In genomic region chr19:2374808-2375207, GRCh38 we compare ENCODE assay signal across 26 cellular contexts. TPM values are rescaled to one million over a fixed set of nuclear protein-coding genes. Genes with fewer than 3 reads are reported as not detected.
"Had no signal": no experiment of that assay in that cellular context is flagged by ENCODE, and none has a peak within 500 bp of the region (broad histone marks: within the 10 kb centered on the region; RNA-seq: fewer than 3 reads in every experiment).

No MANE protein-coding gene starts in this region.

- H3K36me3 Mint-ChIP-seq: T-cell had no signal

- H3K4me3 ChIP-seq: esophagus muscularis mucosa, gastroesophageal sphincter, right atrium auricular region, smooth muscle cell, uterus had no signal

- H3K36me3 ChIP-seq: esophagus muscularis mucosa, gastroesophageal sphincter, right atrium auricular region, uterus had no signal

- H3K27me3 ChIP-seq: right atrium auricular region, testis, uterus had no signal

- H3K4me1 ChIP-seq: esophagus muscularis mucosa, gastroesophageal sphincter, right atrium auricular region, testis, uterus had no signal

- H3K27me3 Mint-ChIP-seq: activated CD4-positive, alpha-beta T cell treated with anti-CD3 and anti-CD28 coated beads for 36 hours; activated CD8-positive, alpha-beta memory T cell treated with anti-CD3 and anti-CD28 coated beads, Interleukin-2, amount 10 ng/mL, durations not matched to agents 7 days and 5 days had no signal

- DNase-seq: activated CD4-positive, alpha-beta T cell treated with anti-CD3 and anti-CD28 coated beads for 36 hours; activated CD4-positive, CD25-positive, alpha-beta regulatory T cell; activated CD8-positive, alpha-beta memory T cell treated with anti-CD3 and anti-CD28 coated beads, Interleukin-2, amount 10 ng/mL, durations not matched to agents 7 days and 5 days; activated CD8-positive, alpha-beta T cell treated with anti-CD3 and anti-CD28 coated beads, Interleukin-2, amount 10 ng/mL, durations not matched to agents 7 days and 5 days; activated naive CD4-positive, alpha-beta T cell; activated T-cell treated with anti-CD3 and anti-CD28 coated beads, Interleukin-2, amount 50 U/mL, for 48 hours; effector CD4-positive, alpha-beta T cell; hippocampal formation; left cardiac atrium; mammary epithelial cell; stimulated activated CD4-positive, alpha-beta T cell treated with anti-CD3 and anti-CD28 coated beads, Interleukin-2, amount 100 ng/mL, for 24 hours; stimulated activated naive CD4-positive, alpha-beta T cell treated with Interleukin-2 at 50 U/mL for 16 hours; T-cell; trophoblast cell; uterus had no signal

- H3K9me3 ChIP-seq: testis, uterus had no signal

- H3K27ac Mint-ChIP-seq: activated CD4-positive, alpha-beta T cell treated with anti-CD3 and anti-CD28 coated beads for 36 hours; activated CD8-positive, alpha-beta memory T cell treated with anti-CD3 and anti-CD28 coated beads, Interleukin-2, amount 10 ng/mL, durations not matched to agents 7 days and 5 days; activated CD8-positive, alpha-beta T cell treated with anti-CD3 and anti-CD28 coated beads, Interleukin-2, amount 10 ng/mL, durations not matched to agents 7 days and 5 days; activated naive CD4-positive, alpha-beta T cell treated with anti-CD3 and anti-CD28 coated beads, Interleukin-2, amount 50 U/mL, for 72 hours; T-cell; T-helper 2 cell treated with Interferon-gamma antibody and Interleukin-4, amounts not matched to agents 5 μg/mL and 100 μg/mL, for 36 hours had no signal

- ATAC-seq: activated CD4-positive, alpha-beta T cell treated with anti-CD3 and anti-CD28 coated beads for 36 hours; activated CD8-positive, alpha-beta memory T cell treated with anti-CD3 and anti-CD28 coated beads, Interleukin-2, amount 10 ng/mL, durations not matched to agents 7 days and 5 days; activated CD8-positive, alpha-beta T cell treated with anti-CD3 and anti-CD28 coated beads, Interleukin-2, amount 10 ng/mL, durations not matched to agents 7 days and 5 days; gastroesophageal sphincter; left cardiac atrium; T-cell had no signal

- H3K27ac ChIP-seq: esophagus muscularis mucosa, gastroesophageal sphincter, right atrium auricular region, testis, uterus had no signal

- H3K4me3 Mint-ChIP-seq: activated CD4-positive, alpha-beta T cell treated with anti-CD3 and anti-CD28 coated beads for 36 hours; activated CD8-positive, alpha-beta memory T cell treated with anti-CD3 and anti-CD28 coated beads, Interleukin-2, amount 10 ng/mL, durations not matched to agents 7 days and 5 days; activated CD8-positive, alpha-beta T cell treated with anti-CD3 and anti-CD28 coated beads, Interleukin-2, amount 10 ng/mL, durations not matched to agents 7 days and 5 days; nephron; T-cell; T-helper 2 cell treated with Interferon-gamma antibody and Interleukin-4, amounts not matched to agents 5 μg/mL and 100 μg/mL, for 36 hours had no signal

- H3K4me2 ChIP-seq: smooth muscle cell had no signal

- H3K4me1 Mint-ChIP-seq: activated CD4-positive, alpha-beta T cell treated with anti-CD3 and anti-CD28 coated beads for 36 hours; activated CD8-positive, alpha-beta memory T cell treated with anti-CD3 and anti-CD28 coated beads, Interleukin-2, amount 10 ng/mL, durations not matched to agents 7 days and 5 days had no signal

RNA-seq across cellular contexts. Expression of gene TMPRSS9, which starts 14.7 kb away (rescaled TPM):
- total RNA-seq: activated CD4-positive, alpha-beta T cell treated with anti-CD3 and anti-CD28 coated beads for 36 hours; activated CD8-positive, alpha-beta memory T cell treated with anti-CD3 and anti-CD28 coated beads, Interleukin-2, amount 10 ng/mL, durations not matched to agents 7 days and 5 days; activated CD8-positive, alpha-beta T cell treated with anti-CD3 and anti-CD28 coated beads, Interleukin-2, amount 10 ng/mL, durations not matched to agents 7 days and 5 days; activated naive CD4-positive, alpha-beta T cell treated with anti-CD3 and anti-CD28 coated beads, Interleukin-2, amount 50 U/mL, for 72 hours; left cardiac atrium; mammary epithelial cell; mucosa of gallbladder; pulmonary artery endothelial cell; right atrium auricular region; smooth muscle cell; T-cell had no signal
- polyA plus RNA-seq: keratinocyte, mammary epithelial cell had no signal
